Comparison of ENCODE assay signal across 21 cellular contexts in genomic region chr3:107973152-107973551, GRCh38.
"Had no signal": no experiment of that assay in that cellular context is flagged by ENCODE, and none has a peak within 500 bp of the region (broad histone marks: within the 10 kb centered on the region; RNA-seq: fewer than 3 reads in every experiment).

No MANE protein-coding gene starts in this region.

- ATAC-seq: body of pancreas; esophagus mucosa; heart left ventricle; left lung; right lobe of liver; stimulated activated memory B cell treated with anti-CD40 and anti-IgM and Interleukin-4, amounts not matched to agents 10 μg/mL and 1 μg/mL and 100 μg/mL, for 72 hours; T-cell had no signal

- H3K27me3 Mint-ChIP-seq: activated B cell treated with CpG ODN at 0.5 μM for 24 hours; activated naive CD4-positive, alpha-beta T cell treated with anti-CD3 and anti-CD28 coated beads, Interleukin-2, amount 50 U/mL, for 24 hours; central memory CD8-positive, alpha-beta T cell; stimulated activated memory B cell treated with anti-CD40 and anti-IgM and Interleukin-4, amounts not matched to agents 10 μg/mL and 1 μg/mL and 100 μg/mL, for 72 hours; T-cell had no signal

- DNase-seq: activated B cell treated with CpG ODN at 0.5 μM for 24 hours; activated CD4-positive, alpha-beta T cell treated with anti-CD3 and anti-CD28 coated beads, Interleukin-2, amount 10 ng/mL, durations not matched to agents 24 days and 14 days; activated CD8-positive, alpha-beta memory T cell treated with anti-CD3 and anti-CD28 coated beads for 24 hours; amniotic stem cell; body of pancreas; dermis blood vessel endothelial cell; foreskin melanocyte; heart left ventricle; left lung; mesenchymal stem cell; occipital lobe; right lobe of liver; spleen; stimulated activated CD4-positive, alpha-beta T cell treated with anti-CD3 and anti-CD28 coated beads, Interleukin-1b, Interleukin-23, amount 100 ng/mL, for 48 hours; T-cell had no signal

- H3K36me3 Mint-ChIP-seq: activated naive CD4-positive, alpha-beta T cell treated with anti-CD3 and anti-CD28 coated beads, Interleukin-2, amount 50 U/mL, for 24 hours; stimulated activated memory B cell treated with anti-CD40 and anti-IgM and Interleukin-4, amounts not matched to agents 10 μg/mL and 1 μg/mL and 100 μg/mL, for 72 hours; T-cell had no signal

- H3K4me3 Mint-ChIP-seq: activated B cell treated with CpG ODN at 0.5 μM for 24 hours; activated CD4-positive, alpha-beta T cell treated with anti-CD3 and anti-CD28 coated beads, Interleukin-2, amount 10 ng/mL, durations not matched to agents 24 days and 14 days; activated naive CD4-positive, alpha-beta T cell treated with anti-CD3 and anti-CD28 coated beads, Interleukin-2, amount 50 U/mL, for 24 hours; central memory CD8-positive, alpha-beta T cell; nephron; stimulated activated memory B cell treated with anti-CD40 and anti-IgM and Interleukin-4, amounts not matched to agents 10 μg/mL and 1 μg/mL and 100 μg/mL, for 72 hours; T-cell had no signal

- H3K27ac Mint-ChIP-seq: activated B cell treated with CpG ODN at 0.5 μM for 24 hours; activated CD4-positive, alpha-beta T cell treated with anti-CD3 and anti-CD28 coated beads, Interleukin-2, amount 10 ng/mL, durations not matched to agents 24 days and 14 days; activated naive CD4-positive, alpha-beta T cell treated with anti-CD3 and anti-CD28 coated beads, Interleukin-2, amount 50 U/mL, for 24 hours; activated T-helper 2 cell treated with anti-CD3 and anti-CD28 coated beads, Interferon-gamma antibody, Interleukin-2, Interleukin-4, amounts not matched to agents 10 μg/mL and 5 μg/mL and 100 μg/mL, durations not matched to agents 14 hours and 24 hours and 36 hours; stimulated activated memory B cell treated with anti-CD40 and anti-IgM and Interleukin-4, amounts not matched to agents 10 μg/mL and 1 μg/mL and 100 μg/mL, for 72 hours had no signal

- H3K9me3 Mint-ChIP-seq: activated B cell treated with CpG ODN at 0.5 μM for 24 hours; activated CD4-positive, alpha-beta T cell treated with anti-CD3 and anti-CD28 coated beads, Interleukin-2, amount 10 ng/mL, durations not matched to agents 24 days and 14 days; activated naive CD4-positive, alpha-beta T cell treated with anti-CD3 and anti-CD28 coated beads, Interleukin-2, amount 50 U/mL, for 24 hours; activated T-helper 2 cell treated with anti-CD3 and anti-CD28 coated beads, Interferon-gamma antibody, Interleukin-2, Interleukin-4, amounts not matched to agents 10 μg/mL and 5 μg/mL and 100 μg/mL, durations not matched to agents 14 hours and 24 hours and 36 hours; central memory CD8-positive, alpha-beta T cell; nephron; stimulated activated memory B cell treated with anti-CD40 and anti-IgM and Interleukin-4, amounts not matched to agents 10 μg/mL and 1 μg/mL and 100 μg/mL, for 72 hours; T-cell had no signal
